10 cellular contexts compared by ENCODE assay signal in genomic region chr17:69141802-69142472, GRCh38. TPM values are rescaled to one million over a fixed set of nuclear protein-coding genes. Genes with fewer than 3 reads are reported as not detected.
DNase-seq lines count a peak whose midpoint lies in the region; ATAC-seq and TF ChIP-seq lines count a peak whose summit lies in the region.
"Had no signal": no experiment of that assay in that cellular context is flagged by ENCODE, and none has a peak within 500 bp of the region (broad histone marks: within the 10 kb centered on the region; RNA-seq: fewer than 3 reads in every experiment).

Gene ABCA6, minus strand, starts transcription at chr17:69141895. Its CDS starts 1,192 bp downstream, at chr17:69140703.

- TF ChIP-seq CTCF in AG10803 (conservative IDR thresholded peaks at IDR 0.05; ENCODE audit: low read length) = no peak

- ATAC-seq in GM21447 (IDR thresholded peaks at IDR 0.05; ENCODE audit: unreplicated experiment) (no peak), HG02970 (IDR thresholded peaks at IDR 0.05; ENCODE audit: low FRiP score, unreplicated experiment) (no peak)
- ATAC-seq: Panc1 had no signal

- intact Hi-C loops in cardiac septum (cut with DNase I) = loop anchor here (10.0 kb wide), 1 partner anchor 347 kb away; no protein-coding TSS in a partner anchor

- H3K4me3 ChIP-seq in AG10803 (ENCODE audit: low read length) = peak within 1 kb of the TSS; percentile 39

- DNase-seq in AG10803 (ENCODE audit: low read depth) = no peak
- DNase-seq in amniotic epithelial cell (ENCODE audit: low read depth) = peak; percentile 82
- no peak for DNase-seq in cardiac septum (ENCODE audit: low spot score)
- peak; percentile 31 for DNase-seq in putamen (ENCODE audit: low spot score)
- DNase-seq in inferior parietal cortex (ENCODE audit: extremely low spot score) = no peak
- no peak for DNase-seq in NCI-H1092 treated with DMSO at 0.1 percent for 48 hours (lab: John Stamatoyannopoulos, UW)
- DNase-seq: CD4-positive, alpha-beta memory T cell had no signal

RNA-seq across cellular contexts. Expression of gene ABCA6, which starts in this region (rescaled TPM):
- 14.6 TPM for total RNA-seq in cardiac septum

Comparison
In these comparisons a context has a peak if more than half of its experiments do, and no peak if none do; other contexts are left out.
1. DNase-seq: peak in amniotic epithelial cell (single experiment) and putamen (single experiment); none in AG10803 (single experiment), cardiac septum (single experiment), inferior parietal cortex (single experiment) and NCI-H1092 treated with DMSO at 0.1 percent for 48 hours (single experiment).